1 cellular context compared by ENCODE assay signal in genomic region chrX:154473683-154474082, GRCh38.
TF ChIP-seq lines count a peak whose summit lies in the region.

No MANE protein-coding gene starts in this region.

TF ChIP-seq in HEK293, 187 proteins besides CTCF, POLR2A, EP300 and RAD21 (continued from another document):
- TF ChIP-seq ZNF654 (tag by site-specific recombination; IDR thresholded peaks at IDR 0.05; ENCODE audit: low read depth) = no peak
- no peak for TF ChIP-seq ZBTB7A (tag by site-specific recombination; IDR thresholded peaks at IDR 0.05; ENCODE audit: low read depth)
- no peak for TF ChIP-seq GFI1B (tag by site-specific recombination; IDR thresholded peaks at IDR 0.05)
- no peak for TF ChIP-seq ZSCAN18 (tag by site-specific recombination; IDR thresholded peaks at IDR 0.05)
- TF ChIP-seq ZBTB17 (tag by site-specific recombination; IDR thresholded peaks at IDR 0.05) = peak; percentile 78
- TF ChIP-seq GLIS2 (tag by site-specific recombination; IDR thresholded peaks at IDR 0.05) = no peak
- 0 out of 2 replicates have a peak, but pooled peaks have one; percentile 7 for TF ChIP-seq ZFHX2 (tag by site-specific recombination; conservative IDR thresholded peaks at IDR 0.05)
- no peak for TF ChIP-seq SCRT2 (tag by site-specific recombination; IDR thresholded peaks at IDR 0.05)
- TF ChIP-seq ZNF660 (tag by site-specific recombination; IDR thresholded peaks at IDR 0.05) = no peak
- TF ChIP-seq SP3 (tag by site-specific recombination; IDR thresholded peaks at IDR 0.05) = no peak
- no peak for TF ChIP-seq ZNF266 (tag by site-specific recombination; IDR thresholded peaks at IDR 0.05; ENCODE audit: low read depth)
- no peak for TF ChIP-seq ZNF24 (tag by site-specific recombination; IDR thresholded peaks at IDR 0.05)
TF ChIP-seq in HEK293: peak in this region for 2.
